Comparison of ENCODE assay signal across 24 cellular contexts in the genomic region with DNA sequence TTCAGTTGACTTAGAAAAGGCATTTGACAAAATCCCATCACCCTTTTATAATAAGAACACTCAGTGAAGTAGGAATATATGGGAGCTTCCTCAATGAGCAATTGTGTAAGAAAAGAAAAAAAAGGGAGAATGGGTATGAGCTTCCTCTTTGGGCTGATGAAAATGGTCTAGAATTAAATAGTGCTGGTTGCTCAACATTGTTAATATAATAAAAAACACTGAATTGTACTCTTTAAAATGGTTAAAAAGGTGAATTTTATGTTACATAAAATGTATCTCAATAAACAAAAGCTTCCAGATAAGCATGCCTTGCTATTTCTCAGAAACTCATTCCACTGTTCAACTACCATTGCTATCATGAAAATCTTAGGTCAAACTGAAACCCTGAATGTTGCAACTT. TPM values are rescaled to one million over a fixed set of nuclear protein-coding genes. Genes with fewer than 3 reads are reported as not detected.
A peak's percentile ranks its signal among the peaks of the same experiment; 100 is the strongest.
DNase-seq lines count a peak whose midpoint lies in the region; ATAC-seq lines count a peak whose summit lies in the region.
"Had no signal": no experiment of that assay in that cellular context is flagged by ENCODE, and none has a peak within 500 bp of the region (broad histone marks: within the 10 kb centered on the region; RNA-seq: fewer than 3 reads in every experiment).

No MANE protein-coding gene starts in this region.

- ATAC-seq in HG02885 (IDR thresholded peaks at IDR 0.05; ENCODE audit: poor library complexity, unreplicated experiment) (no peak), GM18907 (IDR thresholded peaks at IDR 0.05; ENCODE audit: unreplicated experiment) (no peak)
- ATAC-seq: SK-N-SH treated with all-trans-retinoic acid at 6 μM for 48 hours had no signal

- DNase-seq in NOMO-1 (lab: John Stamatoyannopoulos, UW; ENCODE audit: unreplicated experiment in 2 of 2) (peak; percentile 8 to 33), NOMO-1 treated with dmso at 0.1 percent for 144 hours (lab: John Stamatoyannopoulos, UW; ENCODE audit: unreplicated experiment) (no peak), MV-4-11 (lab: John Stamatoyannopoulos, UW) (peak; percentile 76), SIG-M5 treated with dmso at 0.1 percent for 504 hours (lab: John Stamatoyannopoulos, UW; ENCODE audit: unreplicated experiment) (peak; percentile 53), SK-N-DZ (ENCODE audit: low spot score) (no peak), iPS-NIHi11 (ENCODE audit: low spot score) (no peak)
- DNase-seq: ACHN; Calu3; CD8-positive, alpha-beta memory T cell; DMS153; Kasumi-1; NCI-H1105; NCI-H146; NCI-H2029; NCI-H226; NCI-H524; NCI-H774; NK-92 treated with Interleukin-12 subunit alpha and Interleukin-12 subunit beta, amount 100 ng/mL, for 24 hours; PC-9; RPMI8226; SHP77 had no signal

RNA-seq across cellular contexts. Expression of a gene that starts 40.6 kb away (rescaled TPM):
- polyA plus RNA-seq in SK-N-DZ (2014; cell fraction: cytosol; rRNA removed) = 2.1 and 2.2 TPM in 2 replicates
- 3.3 and 3.5 TPM in 2 replicates for polyA plus RNA-seq in SK-N-DZ (2014; cell fraction: nucleus; rRNA removed)
- polyA plus RNA-seq: CD8-positive, alpha-beta memory T cell had no signal

Comparison
In these comparisons a context has a peak if more than half of its experiments do, and no peak if none do; other contexts are left out.
1. DNase-seq: peak in NOMO-1 (2 of 2), MV-4-11 (single experiment) and SIG-M5 treated with dmso at 0.1 percent for 504 hours (single experiment); none in NOMO-1 treated with dmso at 0.1 percent for 144 hours (single experiment), SK-N-DZ (single experiment) and iPS-NIHi11 (single experiment).